In the genomic region with DNA sequence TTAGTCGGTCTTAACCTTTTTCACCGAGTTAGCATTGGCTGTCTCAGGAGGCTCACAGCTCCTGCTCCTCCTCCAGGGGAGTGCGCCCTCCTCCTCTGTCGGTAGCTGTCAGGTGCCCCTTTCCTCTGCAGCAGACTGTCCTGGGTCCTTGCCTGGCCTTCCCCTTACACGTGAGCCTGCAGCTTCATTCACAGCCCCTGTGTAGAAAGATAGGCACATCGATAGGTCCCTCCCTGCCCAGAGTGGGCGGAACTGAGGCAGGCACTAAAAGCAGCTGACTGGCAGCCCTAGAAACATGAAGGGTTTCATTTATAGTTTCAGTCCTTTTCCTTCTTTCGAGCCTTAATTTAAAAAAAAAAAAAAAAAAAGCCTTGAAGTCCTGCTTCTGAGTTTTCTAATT, we compare ENCODE assay signal across 9 cellular contexts.
DNase-seq lines count a peak whose midpoint lies in the region; ATAC-seq lines count a peak whose summit lies in the region.
"Had no signal": no experiment of that assay in that cellular context is flagged by ENCODE, and none has a peak within 500 bp of the region (broad histone marks: within the 10 kb centered on the region; RNA-seq: fewer than 3 reads in every experiment).

No MANE protein-coding gene starts in this region.

- DNase-seq in Ammon's horn (ENCODE audit: low spot score) (peak; percentile 37), GM19238 (ENCODE audit: insufficient read length, low spot score) (peak; percentile 45), NCI-H1105 treated with DMSO at 0.1 percent for 48 hours (lab: John Stamatoyannopoulos, UW) (no peak), NCI-H128 (lab: John Stamatoyannopoulos, UW; ENCODE audit: unreplicated experiment) (no peak)
- no peak for DNase-seq in activated naive CD8-positive, alpha-beta T cell treated with anti-CD3 and anti-CD28 coated beads, Interleukin-2, amount 50 U/mL, for 24 hours
- DNase-seq in NK-92 treated with Interleukin-12 subunit alpha and Interleukin-12 subunit beta, amount 100 ng/mL, for 24 hours (lab: John Stamatoyannopoulos, UW), result no peak

- no peaks in the 10 kb centered on the region for H3K27me3 Mint-ChIP-seq in activated naive CD8-positive, alpha-beta T cell treated with anti-CD3 and anti-CD28 coated beads, Interleukin-2, amount 50 U/mL, for 24 hours

- no peaks in the 10 kb centered on the region for H3K9me3 Mint-ChIP-seq in activated naive CD8-positive, alpha-beta T cell treated with anti-CD3 and anti-CD28 coated beads, Interleukin-2, amount 50 U/mL, for 24 hours
- H3K9me3 Mint-ChIP-seq: neural crest cell had no signal

- H3K36me3 Mint-ChIP-seq in activated naive CD8-positive, alpha-beta T cell treated with anti-CD3 and anti-CD28 coated beads, Interleukin-2, amount 50 U/mL, for 24 hours (ENCODE audit: low read depth), result peaks cover 27% of the 10 kb centered on the region

- H3K4me1 Mint-ChIP-seq in activated naive CD8-positive, alpha-beta T cell treated with anti-CD3 and anti-CD28 coated beads, Interleukin-2, amount 50 U/mL, for 24 hours, result peaks cover 92% of the 10 kb centered on the region

- ATAC-seq in HG03280 (IDR thresholded peaks at IDR 0.05; ENCODE audit: unreplicated experiment), result peak; percentile 39
- peak; percentile 9 for ATAC-seq in activated naive CD8-positive, alpha-beta T cell treated with anti-CD3 and anti-CD28 coated beads, Interleukin-2, amount 50 U/mL, for 24 hours
- no peak for ATAC-seq in HG03521 (IDR thresholded peaks at IDR 0.05; ENCODE audit: unreplicated experiment)

- no peak overlapping the region for H3K27ac Mint-ChIP-seq in activated naive CD8-positive, alpha-beta T cell treated with anti-CD3 and anti-CD28 coated beads, Interleukin-2, amount 50 U/mL, for 24 hours

- no peak overlapping the region for H3K4me3 Mint-ChIP-seq in activated naive CD8-positive, alpha-beta T cell treated with anti-CD3 and anti-CD28 coated beads, Interleukin-2, amount 50 U/mL, for 24 hours
- H3K4me3 Mint-ChIP-seq: neural crest cell had no signal

Comparison
In these comparisons a context has a peak if more than half of its experiments do, and no peak if none do; other contexts are left out.
1. DNase-seq: peak in Ammon's horn (single experiment) and GM19238 (single experiment); none in activated naive CD8-positive, alpha-beta T cell treated with anti-CD3 and anti-CD28 coated beads, Interleukin-2, amount 50 U/mL, for 24 hours (single experiment), NK-92 treated with Interleukin-12 subunit alpha and Interleukin-12 subunit beta, amount 100 ng/mL, for 24 hours (single experiment), NCI-H1105 treated with DMSO at 0.1 percent for 48 hours (single experiment) and NCI-H128 (single experiment).